Comparison of ENCODE assay signal across 2 cellular contexts in genomic region chr5:1100652-1101574, GRCh38.
TF ChIP-seq lines count a peak whose summit lies in the region.

No MANE protein-coding gene starts in this region.

TF ChIP-seq in GM23338, 12 proteins besides CTCF, POLR2A, EP300 and RAD21:
- TF ChIP-seq STAT1 (IDR thresholded peaks at IDR 0.05; ENCODE audit: unreplicated experiment) (no peak), CREB1 (CRISPR knock-in tag; IDR thresholded peaks at IDR 0.05; ENCODE audit: low read depth) (no peak), EZH2phosphoT487 (IDR thresholded peaks at IDR 0.05; ENCODE audit: unreplicated experiment) (no peak), POLR2AphosphoS5 (IDR thresholded peaks at IDR 0.05; ENCODE audit: low read depth) (no peak), NANOG (IDR thresholded peaks at IDR 0.05; ENCODE audit: borderline replicate concordance) (no peak), ZNF331 (CRISPR knock-in tag; IDR thresholded peaks at IDR 0.05; ENCODE audit: low read depth) (no peak), JUNB (IDR thresholded peaks at IDR 0.05; ENCODE audit: unreplicated experiment) (no peak), ETS1 (IDR thresholded peaks at IDR 0.05) (no peak), EZH2 (IDR thresholded peaks at IDR 0.05; ENCODE audit: low read depth, unreplicated experiment) (no peak), ZNF114 (CRISPR knock-in tag; IDR thresholded peaks at IDR 0.05) (no peak)
- TF ChIP-seq, protein P1, sequence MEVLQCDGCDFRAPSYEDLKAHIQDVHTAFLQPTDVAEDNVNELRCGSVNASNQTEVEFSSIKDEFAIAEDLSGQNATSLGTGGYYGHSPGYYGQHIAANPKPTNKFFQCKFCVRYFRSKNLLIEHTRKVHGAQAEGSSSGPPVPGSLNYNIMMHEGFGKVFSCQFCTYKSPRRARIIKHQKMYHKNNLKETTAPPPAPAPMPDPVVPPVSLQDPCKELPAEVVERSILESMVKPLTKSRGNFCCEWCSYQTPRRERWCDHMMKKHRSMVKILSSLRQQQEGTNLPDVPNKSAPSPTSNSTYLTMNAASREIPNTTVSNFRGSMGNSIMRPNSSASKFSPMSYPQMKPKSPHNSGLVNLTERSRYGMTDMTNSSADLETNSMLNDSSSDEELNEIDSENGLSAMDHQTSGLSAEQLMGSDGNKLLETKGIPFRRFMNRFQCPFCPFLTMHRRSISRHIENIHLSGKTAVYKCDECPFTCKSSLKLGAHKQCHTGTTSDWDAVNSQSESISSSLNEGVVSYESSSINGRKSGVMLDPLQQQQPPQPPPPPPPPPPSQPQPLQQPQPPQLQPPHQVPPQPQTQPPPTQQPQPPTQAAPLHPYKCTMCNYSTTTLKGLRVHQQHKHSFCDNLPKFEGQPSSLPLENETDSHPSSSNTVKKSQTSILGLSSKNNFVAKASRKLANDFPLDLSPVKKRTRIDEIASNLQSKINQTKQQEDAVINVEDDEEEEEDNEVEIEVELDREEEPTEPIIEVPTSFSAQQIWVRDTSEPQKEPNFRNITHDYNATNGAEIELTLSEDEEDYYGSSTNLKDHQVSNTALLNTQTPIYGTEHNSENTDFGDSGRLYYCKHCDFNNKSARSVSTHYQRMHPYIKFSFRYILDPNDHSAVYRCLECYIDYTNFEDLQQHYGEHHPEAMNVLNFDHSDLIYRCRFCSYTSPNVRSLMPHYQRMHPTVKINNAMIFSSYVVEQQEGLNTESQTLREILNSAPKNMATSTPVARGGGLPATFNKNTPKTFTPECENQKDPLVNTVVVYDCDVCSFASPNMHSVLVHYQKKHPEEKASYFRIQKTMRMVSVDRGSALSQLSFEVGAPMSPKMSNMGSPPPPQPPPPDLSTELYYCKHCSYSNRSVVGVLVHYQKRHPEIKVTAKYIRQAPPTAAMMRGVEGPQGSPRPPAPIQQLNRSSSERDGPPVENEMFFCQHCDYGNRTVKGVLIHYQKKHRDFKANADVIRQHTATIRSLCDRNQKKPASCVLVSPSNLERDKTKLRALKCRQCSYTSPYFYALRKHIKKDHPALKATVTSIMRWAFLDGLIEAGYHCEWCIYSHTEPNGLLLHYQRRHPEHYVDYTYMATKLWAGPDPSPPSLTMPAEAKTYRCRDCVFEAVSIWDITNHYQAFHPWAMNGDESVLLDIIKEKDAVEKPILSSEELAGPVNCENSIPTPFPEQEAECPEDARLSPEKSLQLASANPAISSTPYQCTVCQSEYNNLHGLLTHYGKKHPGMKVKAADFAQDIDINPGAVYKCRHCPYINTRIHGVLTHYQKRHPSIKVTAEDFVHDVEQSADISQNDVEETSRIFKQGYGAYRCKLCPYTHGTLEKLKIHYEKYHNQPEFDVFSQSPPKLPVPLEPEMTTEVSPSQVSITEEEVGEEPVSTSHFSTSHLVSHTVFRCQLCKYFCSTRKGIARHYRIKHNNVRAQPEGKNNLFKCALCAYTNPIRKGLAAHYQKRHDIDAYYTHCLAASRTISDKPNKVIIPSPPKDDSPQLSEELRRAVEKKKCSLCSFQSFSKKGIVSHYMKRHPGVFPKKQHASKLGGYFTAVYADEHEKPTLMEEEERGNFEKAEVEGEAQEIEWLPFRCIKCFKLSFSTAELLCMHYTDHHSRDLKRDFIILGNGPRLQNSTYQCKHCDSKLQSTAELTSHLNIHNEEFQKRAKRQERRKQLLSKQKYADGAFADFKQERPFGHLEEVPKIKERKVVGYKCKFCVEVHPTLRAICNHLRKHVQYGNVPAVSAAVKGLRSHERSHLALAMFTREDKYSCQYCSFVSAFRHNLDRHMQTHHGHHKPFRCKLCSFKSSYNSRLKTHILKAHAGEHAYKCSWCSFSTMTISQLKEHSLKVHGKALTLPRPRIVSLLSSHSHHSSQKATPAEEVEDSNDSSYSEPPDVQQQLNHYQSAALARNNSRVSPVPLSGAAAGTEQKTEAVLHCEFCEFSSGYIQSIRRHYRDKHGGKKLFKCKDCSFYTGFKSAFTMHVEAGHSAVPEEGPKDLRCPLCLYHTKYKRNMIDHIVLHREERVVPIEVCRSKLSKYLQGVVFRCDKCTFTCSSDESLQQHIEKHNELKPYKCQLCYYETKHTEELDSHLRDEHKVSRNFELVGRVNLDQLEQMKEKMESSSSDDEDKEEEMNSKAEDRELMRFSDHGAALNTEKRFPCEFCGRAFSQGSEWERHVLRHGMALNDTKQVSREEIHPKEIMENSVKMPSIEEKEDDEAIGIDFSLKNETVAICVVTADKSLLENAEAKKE (CRISPR knock-in tag; IDR thresholded peaks at IDR 0.05), result no peak
- TF ChIP-seq, protein P2, sequence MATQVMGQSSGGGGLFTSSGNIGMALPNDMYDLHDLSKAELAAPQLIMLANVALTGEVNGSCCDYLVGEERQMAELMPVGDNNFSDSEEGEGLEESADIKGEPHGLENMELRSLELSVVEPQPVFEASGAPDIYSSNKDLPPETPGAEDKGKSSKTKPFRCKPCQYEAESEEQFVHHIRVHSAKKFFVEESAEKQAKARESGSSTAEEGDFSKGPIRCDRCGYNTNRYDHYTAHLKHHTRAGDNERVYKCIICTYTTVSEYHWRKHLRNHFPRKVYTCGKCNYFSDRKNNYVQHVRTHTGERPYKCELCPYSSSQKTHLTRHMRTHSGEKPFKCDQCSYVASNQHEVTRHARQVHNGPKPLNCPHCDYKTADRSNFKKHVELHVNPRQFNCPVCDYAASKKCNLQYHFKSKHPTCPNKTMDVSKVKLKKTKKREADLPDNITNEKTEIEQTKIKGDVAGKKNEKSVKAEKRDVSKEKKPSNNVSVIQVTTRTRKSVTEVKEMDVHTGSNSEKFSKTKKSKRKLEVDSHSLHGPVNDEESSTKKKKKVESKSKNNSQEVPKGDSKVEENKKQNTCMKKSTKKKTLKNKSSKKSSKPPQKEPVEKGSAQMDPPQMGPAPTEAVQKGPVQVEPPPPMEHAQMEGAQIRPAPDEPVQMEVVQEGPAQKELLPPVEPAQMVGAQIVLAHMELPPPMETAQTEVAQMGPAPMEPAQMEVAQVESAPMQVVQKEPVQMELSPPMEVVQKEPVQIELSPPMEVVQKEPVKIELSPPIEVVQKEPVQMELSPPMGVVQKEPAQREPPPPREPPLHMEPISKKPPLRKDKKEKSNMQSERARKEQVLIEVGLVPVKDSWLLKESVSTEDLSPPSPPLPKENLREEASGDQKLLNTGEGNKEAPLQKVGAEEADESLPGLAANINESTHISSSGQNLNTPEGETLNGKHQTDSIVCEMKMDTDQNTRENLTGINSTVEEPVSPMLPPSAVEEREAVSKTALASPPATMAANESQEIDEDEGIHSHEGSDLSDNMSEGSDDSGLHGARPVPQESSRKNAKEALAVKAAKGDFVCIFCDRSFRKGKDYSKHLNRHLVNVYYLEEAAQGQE (IDR thresholded peaks at IDR 0.05; ENCODE audit: unreplicated experiment), result no peak

TF ChIP-seq in K562, 482 proteins besides CTCF, POLR2A, EP300 and RAD21 (continues in another document):
- TF ChIP-seq SRSF3 (IDR thresholded peaks at IDR 0.05; ENCODE audit: insufficient read depth, low read length) (no peak), PHF21A (IDR thresholded peaks at IDR 0.05; ENCODE audit: borderline replicate concordance, low read depth) (no peak), HNRNPK (IDR thresholded peaks at IDR 0.05; ENCODE audit: low read depth, low read length, poor library complexity, severe bottlenecking) (no peak), MAFF (IDR thresholded peaks at IDR 0.05; ENCODE audit: low read length) (peak; percentile 45), TARDBP (IDR thresholded peaks at IDR 0.05) (no peak), ZNF316 (IDR thresholded peaks at IDR 0.05) (peak; percentile 58), TAF9B (IDR thresholded peaks at IDR 0.05; ENCODE audit: partially characterized antibody) (no peak), KDM4B (IDR thresholded peaks at IDR 0.05; ENCODE audit: borderline replicate concordance in 2 of 2, low read depth in 1 of 2) (no peak), MAFK (IDR thresholded peaks at IDR 0.05; ENCODE audit: low read length) (peak; percentile 49; the same call in 1 of the 2 replicates), ZBTB40 (IDR thresholded peaks at IDR 0.05) (no peak), ZBTB40 (CRISPR knock-in tag; IDR thresholded peaks at IDR 0.05) (no peak), EZH2 (IDR thresholded peaks at IDR 0.05; ENCODE audit: borderline replicate concordance, low read depth, low read length) (no peak), PCBP1 (IDR thresholded peaks at IDR 0.05; ENCODE audit: low read depth, low read length, poor library complexity, severe bottlenecking) (peak; percentile 40), TCF3 (CRISPR knock-in tag; IDR thresholded peaks at IDR 0.05) (no peak), CEBPG (CRISPR knock-in tag; IDR thresholded peaks at IDR 0.05) (no peak), CEBPG (tag; conservative IDR thresholded peaks at IDR 0.05 in 1 of 2, IDR thresholded peaks at IDR 0.05 in 1 of 2) (no peak), FOSL1 (tag; conservative IDR thresholded peaks at IDR 0.05) (no peak), RBM17 (IDR thresholded peaks at IDR 0.05; ENCODE audit: borderline replicate concordance, low read depth, low read length) (no peak), RAD51 (IDR thresholded peaks at IDR 0.05; ENCODE audit: borderline replicate concordance, low read depth) (no peak), DACH1 (IDR thresholded peaks at IDR 0.05; ENCODE audit: partially characterized antibody) (no peak), BRCA1 (IDR thresholded peaks at IDR 0.05) (no peak), BRCA1 (CRISPR knock-in tag; IDR thresholded peaks at IDR 0.05) (no peak), ATF3 (IDR thresholded peaks at IDR 0.05) (no peak), ATF3 (CRISPR knock-in tag; conservative IDR thresholded peaks at IDR 0.05) (no peak)
- TF ChIP-seq, protein P3, sequence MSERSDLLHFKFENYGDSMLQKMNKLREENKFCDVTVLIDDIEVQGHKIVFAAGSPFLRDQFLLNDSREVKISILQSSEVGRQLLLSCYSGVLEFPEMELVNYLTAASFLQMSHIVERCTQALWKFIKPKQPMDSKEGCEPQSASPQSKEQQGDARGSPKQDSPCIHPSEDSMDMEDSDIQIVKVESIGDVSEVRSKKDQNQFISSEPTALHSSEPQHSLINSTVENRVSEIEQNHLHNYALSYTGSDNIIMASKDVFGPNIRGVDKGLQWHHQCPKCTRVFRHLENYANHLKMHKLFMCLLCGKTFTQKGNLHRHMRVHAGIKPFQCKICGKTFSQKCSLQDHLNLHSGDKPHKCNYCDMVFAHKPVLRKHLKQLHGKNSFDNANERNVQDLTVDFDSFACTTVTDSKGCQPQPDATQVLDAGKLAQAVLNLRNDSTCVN (CRISPR knock-in tag; IDR thresholded peaks at IDR 0.05), result no peak
- TF ChIP-seq, protein P4, sequence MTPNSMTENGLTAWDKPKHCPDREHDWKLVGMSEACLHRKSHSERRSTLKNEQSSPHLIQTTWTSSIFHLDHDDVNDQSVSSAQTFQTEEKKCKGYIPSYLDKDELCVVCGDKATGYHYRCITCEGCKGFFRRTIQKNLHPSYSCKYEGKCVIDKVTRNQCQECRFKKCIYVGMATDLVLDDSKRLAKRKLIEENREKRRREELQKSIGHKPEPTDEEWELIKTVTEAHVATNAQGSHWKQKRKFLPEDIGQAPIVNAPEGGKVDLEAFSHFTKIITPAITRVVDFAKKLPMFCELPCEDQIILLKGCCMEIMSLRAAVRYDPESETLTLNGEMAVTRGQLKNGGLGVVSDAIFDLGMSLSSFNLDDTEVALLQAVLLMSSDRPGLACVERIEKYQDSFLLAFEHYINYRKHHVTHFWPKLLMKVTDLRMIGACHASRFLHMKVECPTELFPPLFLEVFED (CRISPR knock-in tag; conservative IDR thresholded peaks at IDR 0.05), result no peak
